10 cellular contexts compared by ENCODE assay signal in genomic region chr1:228804640-228805413, GRCh38.
DNase-seq lines count a peak whose midpoint lies in the region; ATAC-seq, FAIRE-seq and TF ChIP-seq lines count a peak whose summit lies in the region.
"Had no signal": no experiment of that assay in that cellular context is flagged by ENCODE, and none has a peak within 500 bp of the region (broad histone marks: within the 10 kb centered on the region; RNA-seq: fewer than 3 reads in every experiment).

No MANE protein-coding gene starts in this region.

- H3K9me3 ChIP-seq in small intestine (ENCODE audit: control insufficient read depth, low read depth), result no peaks in the 10 kb centered on the region
- H3K9me3 ChIP-seq: right atrium auricular region had no signal

- peak; percentile 73 for ATAC-seq in activated naive CD8-positive, alpha-beta T cell treated with anti-CD3 and anti-CD28 coated beads, Interleukin-2, amount 50 U/mL, for 24 hours
- ATAC-seq: HCT116 had no signal

- H3K4me1 Mint-ChIP-seq in activated naive CD8-positive, alpha-beta T cell treated with anti-CD3 and anti-CD28 coated beads, Interleukin-2, amount 50 U/mL, for 24 hours, result peaks cover 29% of the 10 kb centered on the region

- no peaks in the 10 kb centered on the region for H3K36me3 ChIP-seq in small intestine (ENCODE audit: control insufficient read depth in 2 of 2, insufficient read depth in 2 of 2, low read length in 2 of 2)
- H3K36me3 ChIP-seq: right atrium auricular region had no signal

- H3K27ac ChIP-seq in small intestine (ENCODE audit: low read depth in 1 of 2, low read length in 1 of 2), result peak overlapping the region; percentile 9 to 27
- H3K27ac ChIP-seq: right atrium auricular region had no signal

- H3K9me3 Mint-ChIP-seq in activated naive CD8-positive, alpha-beta T cell treated with anti-CD3 and anti-CD28 coated beads, Interleukin-2, amount 50 U/mL, for 24 hours, result peaks cover 4% of the 10 kb centered on the region

- peak overlapping the region; percentile 15 for H3K4me3 Mint-ChIP-seq in activated naive CD8-positive, alpha-beta T cell treated with anti-CD3 and anti-CD28 coated beads, Interleukin-2, amount 50 U/mL, for 24 hours

- peaks cover 3 to 9% of the 10 kb centered on the region in 2 donors for H3K4me1 ChIP-seq in small intestine (ENCODE audit: control insufficient read depth in 2 of 2, insufficient read depth in 1 of 2, low read depth in 1 of 2, low read length in 1 of 2)

- no peaks in the 10 kb centered on the region for H3K27me3 Mint-ChIP-seq in activated naive CD8-positive, alpha-beta T cell treated with anti-CD3 and anti-CD28 coated beads, Interleukin-2, amount 50 U/mL, for 24 hours

- peak overlapping the region; percentile 79 for H3K27ac Mint-ChIP-seq in activated naive CD8-positive, alpha-beta T cell treated with anti-CD3 and anti-CD28 coated beads, Interleukin-2, amount 50 U/mL, for 24 hours

- 25 to 27% (median 27%) methylated on average over 11 of the region's 11 CpGs for WGBS in small intestine, 3 donors

- FAIRE-seq in GM19239 (lab: Jason Lieb, UNC), result peak; percentile 87
- FAIRE-seq in small intestine (lab: Jason Lieb, UNC), result no peak

- no peak for TF ChIP-seq POLR2A in erythroblast (IDR thresholded peaks at IDR 0.05; ENCODE audit: low read length)

- DNase-seq in GM19239 (ENCODE audit: insufficient read length, low spot score), result peak; percentile 14
- peak; percentile 51 for DNase-seq in NCI-H2029 treated with DMSO at 0.1 percent for 48 hours (lab: John Stamatoyannopoulos, UW)
- peak; percentile 30 for DNase-seq in activated naive CD8-positive, alpha-beta T cell treated with anti-CD3 and anti-CD28 coated beads, Interleukin-2, amount 50 U/mL, for 24 hours
- DNase-seq in small intestine, result peak; percentile 82
- no peak for DNase-seq in D341Med (ENCODE audit: low spot score)
- no peak for DNase-seq in activated CD4-positive, CD25-positive, alpha-beta regulatory T cell treated with anti-CD3 and anti-CD28 coated beads, Interleukin-2, amount 50 U/mL, for 72 hours
- DNase-seq in hippocampal formation (lab: John Stamatoyannopoulos, UW), result no peak
- DNase-seq in erythroblast (lab: John Stamatoyannopoulos, UW), result no peak

- no peak overlapping the region for H3K4me3 ChIP-seq in small intestine (ENCODE audit: low read depth in 1 of 2, low read length in 2 of 2)
- H3K4me3 ChIP-seq: right atrium auricular region had no signal

- H3K36me3 Mint-ChIP-seq in activated naive CD8-positive, alpha-beta T cell treated with anti-CD3 and anti-CD28 coated beads, Interleukin-2, amount 50 U/mL, for 24 hours (ENCODE audit: low read depth), result no peaks in the 10 kb centered on the region

- H3K27me3 ChIP-seq in small intestine (ENCODE audit: control insufficient read depth in 2 of 2, insufficient read depth in 2 of 2, low read length in 2 of 2), result no peaks in the 10 kb centered on the region
- H3K27me3 ChIP-seq: right atrium auricular region had no signal

Comparison
In these comparisons a context has a peak if more than half of its experiments do, and no peak if none do; other contexts are left out.
1. DNase-seq: peak in GM19239 (single experiment), NCI-H2029 treated with DMSO at 0.1 percent for 48 hours (single experiment), activated naive CD8-positive, alpha-beta T cell treated with anti-CD3 and anti-CD28 coated beads, Interleukin-2, amount 50 U/mL, for 24 hours (single experiment) and small intestine (single experiment); none in D341Med (single experiment), activated CD4-positive, CD25-positive, alpha-beta regulatory T cell treated with anti-CD3 and anti-CD28 coated beads, Interleukin-2, amount 50 U/mL, for 72 hours (single experiment), hippocampal formation (0 of 2) and erythroblast (0 of 2).